Comparison of ENCODE assay signal across 21 cellular contexts in the genomic region with DNA sequence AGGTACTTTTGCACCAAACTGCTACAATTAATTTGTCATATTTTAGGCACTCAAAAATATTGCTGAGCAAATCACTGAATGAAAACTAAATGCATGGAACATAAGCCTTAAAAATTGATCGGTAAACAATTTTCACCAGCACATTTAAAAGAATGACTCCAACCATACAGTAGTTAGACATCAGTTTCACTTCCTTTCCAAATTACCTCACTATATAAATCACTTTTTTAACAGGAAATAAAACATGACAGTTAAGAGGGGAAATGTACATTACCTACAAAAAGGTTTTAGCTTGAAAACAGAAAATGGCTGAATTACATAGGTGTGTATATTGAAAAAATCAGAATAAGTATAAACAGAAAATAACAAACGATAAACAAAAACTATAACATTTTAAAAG.
DNase-seq lines count a peak whose midpoint lies in the region; ATAC-seq and TF ChIP-seq lines count a peak whose summit lies in the region.
"Had no signal": no experiment of that assay in that cellular context is flagged by ENCODE, and none has a peak within 500 bp of the region (broad histone marks: within the 10 kb centered on the region; RNA-seq: fewer than 3 reads in every experiment).

No MANE protein-coding gene starts in this region.

- peaks cover 11% of the 10 kb centered on the region for H3K4me1 ChIP-seq in BLaER1
- H3K4me1 ChIP-seq in OCI-LY1 (ENCODE audit: insufficient read depth, low read length, severe bottlenecking): peaks cover 45% of the 10 kb centered on the region
- no peaks in the 10 kb centered on the region for H3K4me1 ChIP-seq in uterus
- H3K4me1 ChIP-seq in ascending aorta: no peaks in the 10 kb centered on the region
- H3K4me1 ChIP-seq: parathyroid adenoma, Peyer's patch, upper lobe of left lung had no signal

- no peaks in the 10 kb centered on the region for H3K9me2 ChIP-seq in OCI-LY1 (ENCODE audit: low read depth, low read length)

- no peak for TF ChIP-seq POLR2A in uterus (IDR thresholded peaks at IDR 0.05)

- DNase-seq in uterus (no peak), ascending aorta (ENCODE audit: low spot score in 2 of 2) (no peak)
- DNase-seq: ACHN; activated effector memory CD4-positive, alpha-beta T cell treated with Interleukin-2 at 50 U/mL for 16 hours; CD8-positive, alpha-beta memory T cell; Kasumi-1; left lung; NCI-H187 treated with DMSO at 0.1 percent for 48 hours; NCI-H524 treated with DMSO at 0.1 percent for 48 hours; Peyer's patch; stimulated activated naive CD4-positive, alpha-beta T cell; upper lobe of left lung; WERI-Rb-1 had no signal

- no peaks in the 10 kb centered on the region for H3K4me1 Mint-ChIP-seq in activated T-helper 17 cell treated with anti-CD3 and anti-CD28 coated beads, Interleukin-2, amount 50 U/mL, for 72 hours
- H3K4me1 Mint-ChIP-seq: CD8-positive, alpha-beta memory T cell had no signal

- no peaks in the 10 kb centered on the region for H3K36me3 ChIP-seq in BLaER1
- H3K36me3 ChIP-seq in OCI-LY1 (ENCODE audit: insufficient read depth, low read length): no peaks in the 10 kb centered on the region
- no peaks in the 10 kb centered on the region for H3K36me3 ChIP-seq in uterus
- H3K36me3 ChIP-seq in ascending aorta: no peaks in the 10 kb centered on the region
- H3K36me3 ChIP-seq: left lung, Peyer's patch, upper lobe of left lung, WERI-Rb-1 had no signal

- peak overlapping the region; percentile 13 for H2AFZ ChIP-seq in OCI-LY1 (ENCODE audit: low read length)
- H2AFZ ChIP-seq: parathyroid adenoma had no signal

- H3K27ac ChIP-seq in BLaER1 (no peak overlapping the region), OCI-LY1 (ENCODE audit: low read depth, low read length, poor library complexity, severe bottlenecking) (peak overlapping the region; percentile 88), uterus (no peak overlapping the region), ascending aorta (no peak overlapping the region)
- H3K27ac ChIP-seq: left lung, parathyroid adenoma, Peyer's patch, upper lobe of left lung, WERI-Rb-1 had no signal

- intact Hi-C loops in uterus (cut with DNase I; ENCODE audit: low total_unique reads) (no loop called here), ascending aorta (cut with DNase I) (no loop called here)

- no peaks in the 10 kb centered on the region for H3K9me3 Mint-ChIP-seq in activated T-helper 17 cell treated with anti-CD3 and anti-CD28 coated beads, Interleukin-2, amount 50 U/mL, for 72 hours
- H3K9me3 Mint-ChIP-seq: CD8-positive, alpha-beta memory T cell had no signal

- H3K9ac ChIP-seq in BLaER1: no peak overlapping the region
- H3K9ac ChIP-seq in OCI-LY1 (ENCODE audit: low read length): peak overlapping the region; percentile 8; the same call in 1 of the 2 replicates
- H3K9ac ChIP-seq: parathyroid adenoma had no signal

- no peak overlapping the region for H3K4me3 Mint-ChIP-seq in activated T-helper 17 cell treated with anti-CD3 and anti-CD28 coated beads, Interleukin-2, amount 50 U/mL, for 72 hours
- H3K4me3 Mint-ChIP-seq: CD8-positive, alpha-beta memory T cell had no signal

- H3K79me2 ChIP-seq in OCI-LY1 (ENCODE audit: insufficient read depth, low read length): no peaks in the 10 kb centered on the region
- H3K79me2 ChIP-seq: parathyroid adenoma had no signal

- no peak for TF ChIP-seq CTCF in OCI-LY1 (IDR thresholded peaks at IDR 0.05; ENCODE audit: low read length)
- no peak for TF ChIP-seq CTCF in uterus (IDR thresholded peaks at IDR 0.05)
- no peak for TF ChIP-seq CTCF in ascending aorta (IDR thresholded peaks at IDR 0.05)

- no peaks in the 10 kb centered on the region for H3F3A ChIP-seq in OCI-LY1 (ENCODE audit: insufficient read depth, low read length)

- H3K36me3 Mint-ChIP-seq in activated T-helper 17 cell treated with anti-CD3 and anti-CD28 coated beads, Interleukin-2, amount 50 U/mL, for 72 hours (ENCODE audit: low read depth): no peaks in the 10 kb centered on the region

- H3K9me3 ChIP-seq in BLaER1 (no peaks in the 10 kb centered on the region; the same call in 1 of the 2 replicates), OCI-LY1 (ENCODE audit: low read length) (no peaks in the 10 kb centered on the region), uterus (no peaks in the 10 kb centered on the region), ascending aorta (no peaks in the 10 kb centered on the region)
- H3K9me3 ChIP-seq: left lung, Peyer's patch, upper lobe of left lung had no signal

- H3K27ac Mint-ChIP-seq in activated T-helper 17 cell treated with anti-CD3 and anti-CD28 coated beads, Interleukin-2, amount 50 U/mL, for 72 hours: no peak overlapping the region
- H3K27ac Mint-ChIP-seq: CD8-positive, alpha-beta memory T cell had no signal

- peak overlapping the region; percentile 29; the same call in 1 of the 2 replicates for H3K4me2 ChIP-seq in BLaER1
- peak overlapping the region; percentile 43 for H3K4me2 ChIP-seq in OCI-LY1 (ENCODE audit: low read length)
- H3K4me2 ChIP-seq: smooth muscle cell had no signal

- H4K20me1 ChIP-seq in BLaER1: no peaks in the 10 kb centered on the region
- H4K20me1 ChIP-seq in OCI-LY1 (ENCODE audit: insufficient read depth, low read length): no peaks in the 10 kb centered on the region

- H3K27me3 ChIP-seq in BLaER1 (no peaks in the 10 kb centered on the region), OCI-LY1 (ENCODE audit: insufficient read depth, low read length) (no peaks in the 10 kb centered on the region), uterus (no peaks in the 10 kb centered on the region), ascending aorta (no peaks in the 10 kb centered on the region)
- H3K27me3 ChIP-seq: left lung, Peyer's patch, upper lobe of left lung had no signal

- no peak overlapping the region for H3K4me3 ChIP-seq in BLaER1
- peak overlapping the region; percentile 8 for H3K4me3 ChIP-seq in OCI-LY1 (ENCODE audit: low read depth, low read length, poor library complexity, severe bottlenecking)
- H3K4me3 ChIP-seq in uterus: no peak overlapping the region
- H3K4me3 ChIP-seq in ascending aorta: no peak overlapping the region
- H3K4me3 ChIP-seq: left lung, Peyer's patch, smooth muscle cell, upper lobe of left lung had no signal

- ATAC-seq in GM18909 (IDR thresholded peaks at IDR 0.05; ENCODE audit: poor library complexity, unreplicated experiment) (peak; percentile 78), HG03342 (IDR thresholded peaks at IDR 0.05; ENCODE audit: unreplicated experiment) (peak; percentile 50), HG02840 (IDR thresholded peaks at IDR 0.05; ENCODE audit: low FRiP score, unreplicated experiment) (no peak)
- no peak for ATAC-seq in activated T-helper 17 cell treated with anti-CD3 and anti-CD28 coated beads, Interleukin-2, amount 50 U/mL, for 72 hours (replicated peaks)
- ATAC-seq: left lung had no signal

- peaks cover 3% of the 10 kb centered on the region for H3K27me3 Mint-ChIP-seq in activated T-helper 17 cell treated with anti-CD3 and anti-CD28 coated beads, Interleukin-2, amount 50 U/mL, for 72 hours

Comparison
In these comparisons a context has a peak if more than half of its experiments do, and no peak if none do; other contexts are left out.
1. ATAC-seq: peak in GM18909 (single experiment) and HG03342 (single experiment); none in activated T-helper 17 cell treated with anti-CD3 and anti-CD28 coated beads, Interleukin-2, amount 50 U/mL, for 72 hours (single experiment) and HG02840 (single experiment).